In genomic region chr17:81404557-81405165, GRCh38 we compare ENCODE assay signal across 10 cellular contexts. TPM values are rescaled to one million over a fixed set of nuclear protein-coding genes. Genes with fewer than 3 reads are reported as not detected.
DNase-seq lines count a peak whose midpoint lies in the region; ATAC-seq and TF ChIP-seq lines count a peak whose summit lies in the region.
"Had no signal": no experiment of that assay in that cellular context is flagged by ENCODE, and none has a peak within 500 bp of the region (broad histone marks: within the 10 kb centered on the region; RNA-seq: fewer than 3 reads in every experiment).

No MANE protein-coding gene starts in this region.

- in situ Hi-C loops in Panc1 (cut with HindIII; ENCODE audit: low pct_unique_long_range_greater_than_20kb, low sequenced_read_pairs) = no loop called here

- 29% methylated on average over 11 of the region's 11 CpGs for WGBS in right cardiac atrium

- DNase-seq in LoVo (ENCODE audit: low spot score) (peak; percentile 56), Panc1 (ENCODE audit: low read depth, low spot score) (no peak), right cardiac atrium (no peak), DMS114 treated with DMSO at 0.1 percent for 48 hours (lab: John Stamatoyannopoulos, UW; ENCODE audit: unreplicated experiment) (no peak)
- DNase-seq in NK-92 treated with Interleukin-12 subunit alpha and Interleukin-12 subunit beta, amount 100 ng/mL, for 24 hours (lab: John Stamatoyannopoulos, UW) = no peak
- DNase-seq in activated naive CD4-positive, alpha-beta T cell (lab: John Stamatoyannopoulos, UW) = no peak
- DNase-seq: activated CD4-positive, alpha-beta T cell treated with anti-CD3 and anti-CD28 coated beads for 36 hours; activated naive CD8-positive, alpha-beta T cell treated with anti-CD3 and anti-CD28 coated beads, Interleukin-2, amount 50 U/mL, for 24 hours had no signal

- ATAC-seq in Panc1 (peak; percentile 19), right cardiac atrium (peak in 1 of 2 donors; percentile 7), HG03108 (IDR thresholded peaks at IDR 0.05; ENCODE audit: unreplicated experiment) (no peak)
- ATAC-seq: activated CD4-positive, alpha-beta T cell treated with anti-CD3 and anti-CD28 coated beads for 36 hours; activated naive CD8-positive, alpha-beta T cell treated with anti-CD3 and anti-CD28 coated beads, Interleukin-2, amount 50 U/mL, for 24 hours had no signal

- BruUV-seq in Panc1 (replicated peaks; lab: Mats Ljungman, UMichigan) = no TSS peak

- H3K4me1 ChIP-seq in Panc1 (ENCODE audit: control insufficient read depth, insufficient read depth, low read length) = peaks cover 89% of the 10 kb centered on the region
- H3K4me1 ChIP-seq in right cardiac atrium (ENCODE audit: control insufficient read depth, insufficient read depth, low read length) = peaks cover 18% of the 10 kb centered on the region

- peak overlapping the region; percentile 100 for H3K27ac ChIP-seq in Panc1 (ENCODE audit: low read length)
- peak overlapping the region; percentile 68 for H3K27ac ChIP-seq in right cardiac atrium (ENCODE audit: low read length)
- peak overlapping the region in 12 of 21 experiments; percentile 21 to 100 (median 57) for H3K27ac ChIP-seq in skin epidermis

- H3K4me3 ChIP-seq in Panc1 (ENCODE audit: low read depth in 2 of 2, low read length in 2 of 2) (peak overlapping the region; percentile 0 to 37; a peak in 3 of 4 replicates), right cardiac atrium (ENCODE audit: low read length) (no peak overlapping the region), skin epidermis (no peak overlapping the region)

- TF ChIP-seq CTCF in Panc1 (IDR thresholded peaks at IDR 0.05) = peak; percentile 14; the same call in 1 of the 2 replicates

- H3K36me3 ChIP-seq in Panc1 (ENCODE audit: control insufficient read depth, insufficient read depth, low read length) = no peaks in the 10 kb centered on the region

- H3K27me3 ChIP-seq in Panc1 (ENCODE audit: control insufficient read depth, insufficient read depth, low read length) (no peaks in the 10 kb centered on the region), right cardiac atrium (ENCODE audit: control insufficient read depth, insufficient read depth) (no peaks in the 10 kb centered on the region)

- intact Hi-C loops in Panc1 (cut with micrococcal nuclease; ENCODE audit: unreplicated experiment) (loop anchor here (5.0 kb wide), 2 partner anchors 83 to 112 kb away; no protein-coding TSS in a partner anchor), right cardiac atrium (cut with DNase I) (loop anchor here in 3 of 4 donors (5.0 kb wide), 1 partner anchor 78 kb away; no protein-coding TSS in a partner anchor)

- CTCF ChIA-PET in Panc1 (lab: Charles Lee) = interaction anchor here (1.1 kb wide), 1 partner anchor 80 kb away, joined by 4 read pairs; no protein-coding TSS in a partner anchor

- no peaks in the 10 kb centered on the region for H3K9me3 ChIP-seq in Panc1 (ENCODE audit: control insufficient read depth, insufficient read depth, low read depth, low read length)
- H3K9me3 ChIP-seq in right cardiac atrium (ENCODE audit: control insufficient read depth, low read length) = no peaks in the 10 kb centered on the region

- POLR2A ChIA-PET in Panc1 (lab: Charles Lee) = interaction anchor here (0.6 to 1.9 kb wide), 3 partner anchors 10 to 80 kb away, joined by 3 to 14 read pairs (median 3); partner anchors contain the start of gene BAHCC1

RNA-seq across cellular contexts. Expression of gene BAHCC1, which starts 9.4 kb away (rescaled TPM):
- 77.4 TPM for total RNA-seq in Panc1 (2021; ENCODE audit: unreplicated experiment)
- 129 TPM for polyA plus RNA-seq in Panc1 (2012; ENCODE audit: insufficient read length)
- total RNA-seq in right cardiac atrium = 10 to 100 TPM in 2 of 4 donors, 1 to 10 TPM in 2; 8.3 to 12.8 (median 9.4) TPM
- polyA plus RNA-seq in right cardiac atrium = 8.7 TPM

Comparison
In these comparisons a context has a peak if more than half of its experiments do, and no peak if none do; other contexts are left out.
1. H3K4me3 ChIP-seq: peak in Panc1 (2 of 2); none in right cardiac atrium (single experiment) and skin epidermis (0 of 7).
2. Peak in every context shown above with its lines, with median percentiles within 50 percentile points of each other: H3K27ac ChIP-seq.